Comparison of ENCODE assay signal across 9 cellular contexts in genomic region chr20:37911838-37912273, GRCh38. TPM values are rescaled to one million over a fixed set of nuclear protein-coding genes. Genes with fewer than 3 reads are reported as not detected.
DNase-seq lines count a peak whose midpoint lies in the region; ATAC-seq and TF ChIP-seq lines count a peak whose summit lies in the region.
"Had no signal": no experiment of that assay in that cellular context is flagged by ENCODE, and none has a peak within 500 bp of the region (broad histone marks: within the 10 kb centered on the region; RNA-seq: fewer than 3 reads in every experiment).

No MANE protein-coding gene starts in this region.

- TF ChIP-seq CTCF in AG09309 (IDR thresholded peaks at IDR 0.05; ENCODE audit: control insufficient read depth, insufficient read depth, low read depth, low read length, missing control alignments), result no peak

- peak; percentile 10 for DNase-seq in AG09309 (ENCODE audit: low read depth)
- DNase-seq in H4 (ENCODE audit: low spot score), result peak; percentile 48
- peak; percentile 46 for DNase-seq in SK-MEL-5 (ENCODE audit: low read depth, low spot score)
- peak; percentile 49 for DNase-seq in left cardiac atrium
- no peak for DNase-seq in UCSD-AML1 (lab: John Stamatoyannopoulos, UW; ENCODE audit: unreplicated experiment)
- no peak for DNase-seq in cortex of kidney (lab: John Stamatoyannopoulos, UW)

- H3K4me3 ChIP-seq in AG09309 (ENCODE audit: control insufficient read depth, low read depth, low read length), result no peak overlapping the region

- peak in 1 of 2 donors; percentile 53 for ATAC-seq in left cardiac atrium
- no peak for ATAC-seq in HG03025 (IDR thresholded peaks at IDR 0.05; ENCODE audit: low FRiP score, unreplicated experiment)
- ATAC-seq in HG02610 (IDR thresholded peaks at IDR 0.05; ENCODE audit: unreplicated experiment), result no peak

- intact Hi-C loops in left cardiac atrium (cut with DNase I), result no loop called here

- in situ Hi-C loops in SK-MEL-5 (cut with HindIII; ENCODE audit: low pct_unique_long_range_greater_than_20kb, low sequenced_read_pairs), result no loop called here

RNA-seq across cellular contexts. Expression of gene VSTM2L, which starts 8.9 kb away (rescaled TPM):
- total RNA-seq in H4 (2014; rRNA removed; shearing (Covaris generic)), result 1.2 and 1.6 TPM in 2 replicates
- total RNA-seq in SK-MEL-5 (2014; rRNA removed; shearing (Covaris generic)), result 0.34 and 0.51 TPM in 2 replicates
- 1.4 and 2.8 TPM in 2 replicates for polyA plus RNA-seq in SK-MEL-5 (2015; cell fraction: cytosol; rRNA removed)
- not detected in 2 replicates for polyA plus RNA-seq in SK-MEL-5 (2015; cell fraction: nucleus; rRNA removed)
- 100 to 1,000 TPM; 139 to 158 TPM for total RNA-seq in left cardiac atrium
- polyA plus RNA-seq: IgD-negative memory B cell had no signal

Comparison
In these comparisons a context has a peak if more than half of its experiments do, and no peak if none do; other contexts are left out.
1. DNase-seq: peak in AG09309 (single experiment), H4 (single experiment), SK-MEL-5 (single experiment) and left cardiac atrium (single experiment); none in UCSD-AML1 (single experiment) and cortex of kidney (single experiment).
2. RNA of gene VSTM2L, which starts 8.9 kb away (total RNA-seq): 139 to 158 TPM in left cardiac atrium; 1.2 to 1.6 TPM in H4 and 0.34 to 0.51 TPM in SK-MEL-5; every median in the first group is over 10 times any median in the second.